In genomic region chr14:105420141-105420975, GRCh38 we compare ENCODE assay signal across 8 cellular contexts. TPM values are rescaled to one million over a fixed set of nuclear protein-coding genes. Genes with fewer than 3 reads are reported as not detected.
DNase-seq lines count a peak whose midpoint lies in the region; ATAC-seq and TF ChIP-seq lines count a peak whose summit lies in the region.

No MANE protein-coding gene starts in this region.

- H3K27ac ChIP-seq in Panc1 (ENCODE audit: low read length), result peak overlapping the region; percentile 74
- peak overlapping the region; percentile 33 to 48 for H3K27ac ChIP-seq in ovary

- no peaks in the 10 kb centered on the region for H3K27me3 ChIP-seq in Panc1 (ENCODE audit: control insufficient read depth, insufficient read depth, low read length)
- H3K27me3 ChIP-seq in ovary, result no peaks in the 10 kb centered on the region

- H3K4me1 ChIP-seq in Panc1 (ENCODE audit: control insufficient read depth, insufficient read depth, low read length) (peaks cover 19% of the 10 kb centered on the region), ovary (ENCODE audit: insufficient read depth) (peaks cover 19% of the 10 kb centered on the region)

- in situ Hi-C loops in Panc1 (cut with HindIII; ENCODE audit: low pct_unique_long_range_greater_than_20kb, low sequenced_read_pairs), result no loop called here

- intact Hi-C loops in Panc1 (cut with micrococcal nuclease; ENCODE audit: unreplicated experiment) (no loop called here), ovary (cut with DNase I) (loop anchor here in 1 of 4 donors (10.0 kb wide), 1 partner anchor 54 kb away; the partner anchor contains the start of gene CRIP2), left colon (cut with DNase I, micrococcal nuclease) (no loop called here)

- TF ChIP-seq CTCF in GM10266 (IDR thresholded peaks at IDR 0.05; ENCODE audit: control insufficient read depth, insufficient read depth, low read depth, missing control alignments) (no peak), Panc1 (IDR thresholded peaks at IDR 0.05) (no peak), epithelial cell of proximal tubule (conservative IDR thresholded peaks at IDR 0.05; ENCODE audit: low read depth, low read length) (no peak), ovary (IDR thresholded peaks at IDR 0.05) (no peak)

- no peak for TF ChIP-seq POLR2A in ovary (IDR thresholded peaks at IDR 0.05)

- no TSS peak for BruUV-seq in Panc1 (replicated peaks; lab: Mats Ljungman, UMichigan)

- ATAC-seq in Panc1, result no peak
- no peak for ATAC-seq in left colon
- no peak for ATAC-seq in GM19023 (IDR thresholded peaks at IDR 0.05; ENCODE audit: unreplicated experiment)

- CTCF ChIA-PET in Panc1 (lab: Charles Lee), result no interaction called here

- DNase-seq in GM10266 (ENCODE audit: extremely low spot score), result peak; percentile 74
- DNase-seq in Panc1 (ENCODE audit: low read depth, low spot score), result no peak
- no peak for DNase-seq in epithelial cell of proximal tubule (ENCODE audit: low read depth)
- no peak for DNase-seq in ovary
- DNase-seq in ecto neural progenitor cell (ENCODE audit: low spot score), result no peak
- no peak for DNase-seq in left colon
- no peak for DNase-seq in glomerular visceral epithelial cell (ENCODE audit: extremely low spot score)

- H3K36me3 ChIP-seq in Panc1 (ENCODE audit: control insufficient read depth, insufficient read depth, low read length), result peaks cover 5% of the 10 kb centered on the region; the same call in 1 of the 2 replicates
- no peaks in the 10 kb centered on the region for H3K36me3 ChIP-seq in ovary

- no peak for TF ChIP-seq EP300 in ovary (IDR thresholded peaks at IDR 0.05)

- 1 to 3% (median 2%) methylated on average over 27 to 61 of the region's 61 CpGs for WGBS in ovary, 3 donors

- H3K9me3 ChIP-seq in Panc1 (ENCODE audit: control insufficient read depth, insufficient read depth, low read depth, low read length) (no peaks in the 10 kb centered on the region), ovary (no peaks in the 10 kb centered on the region)

- H3K4me3 ChIP-seq in Panc1 (ENCODE audit: low read depth in 2 of 2, low read length in 2 of 2), result peak overlapping the region; percentile 74
- peak overlapping the region; percentile 87 for H3K4me3 ChIP-seq in epithelial cell of proximal tubule (ENCODE audit: low read depth, low read length)
- peak overlapping the region; percentile 56 for H3K4me3 ChIP-seq in ovary

- POLR2A ChIA-PET in Panc1 (lab: Charles Lee), result no interaction called here

RNA-seq across cellular contexts. Expression of gene MTA1, which starts 0.7 kb away (rescaled TPM):
- total RNA-seq in Panc1 (2021; ENCODE audit: unreplicated experiment), result 105 TPM
- polyA plus RNA-seq in Panc1 (2012; ENCODE audit: insufficient read length), result 102 TPM
- total RNA-seq in epithelial cell of proximal tubule, result 56.1 and 64.1 TPM in 2 replicates
- total RNA-seq in ovary, result 100 to 1,000 TPM in 5 of 7 donors, 10 to 100 TPM in 2; 45.7 to 128 (median 112) TPM
- 10 to 100 TPM; 23.0 to 72.3 TPM for polyA plus RNA-seq in ovary
- 10 to 100 TPM; 59.2 to 77.4 TPM for total RNA-seq in left colon

RNA-seq across cellular contexts. Expression of gene TEX22, which starts 22.0 kb away (rescaled TPM):
- total RNA-seq in Panc1 (2021; ENCODE audit: unreplicated experiment) (2.9 TPM), epithelial cell of proximal tubule (0.29 TPM in 1 of 2 replicates, not detected in the other), ovary (1 to 10 TPM in 5 of 7 donors, under 1 TPM in 2; 0.11 to 5.1 (median 2.5) TPM), left colon (1 to 10 TPM in 1 of 2 donors, under 1 TPM in 1; 0.49 to 1.3 TPM)
- 0.62 TPM for polyA plus RNA-seq in Panc1 (2012; ENCODE audit: insufficient read length)
- under 1 TPM in 1 of 2 donors, not detected in 1; 0.59 TPM for polyA plus RNA-seq in ovary

RNA-seq across cellular contexts. Expression of gene CRIP2, which starts 54.3 kb away (rescaled TPM):
- total RNA-seq in Panc1 (2021; ENCODE audit: unreplicated experiment) (280 TPM), epithelial cell of proximal tubule (101 and 121 TPM in 2 replicates), ovary (100 to 1,000 TPM in 1 of 7 donors, 10 to 100 TPM in 6; 21.3 to 242 (median 47.8) TPM), left colon (10 to 100 TPM; 13.0 to 19.2 TPM)
- 1,001 TPM for polyA plus RNA-seq in Panc1 (2012; ENCODE audit: insufficient read length)
- polyA plus RNA-seq in ovary, result 10 to 100 TPM in 1 of 2 donors, under 1 TPM in 1; 0.35 to 95.1 TPM
